Comparison of ENCODE assay signal across 18 cellular contexts in the genomic region with DNA sequence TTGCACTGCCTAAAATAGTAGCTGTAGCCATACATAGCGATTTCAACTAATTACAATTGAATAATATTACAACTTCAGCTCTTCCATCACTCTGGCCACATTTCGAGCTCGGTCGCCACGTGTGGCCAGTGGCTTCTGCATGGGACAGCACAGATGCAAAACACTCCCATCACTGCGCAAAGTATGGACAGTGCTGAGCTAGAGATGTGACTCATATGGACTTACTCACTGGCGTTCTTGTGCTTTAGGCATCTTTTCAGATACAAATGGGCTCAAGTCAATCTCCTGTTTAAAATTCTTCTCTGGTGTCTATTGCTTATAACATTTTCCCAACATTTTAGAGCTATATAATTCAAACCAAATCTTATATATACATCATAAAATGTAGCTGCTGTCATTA.
DNase-seq lines count a peak whose midpoint lies in the region; ATAC-seq, FAIRE-seq and TF ChIP-seq lines count a peak whose summit lies in the region.
"Had no signal": no experiment of that assay in that cellular context is flagged by ENCODE, and none has a peak within 500 bp of the region (broad histone marks: within the 10 kb centered on the region; RNA-seq: fewer than 3 reads in every experiment).

No MANE protein-coding gene starts in this region.

- H3K27ac ChIP-seq in osteoblast (ENCODE audit: low read depth, low read length) (no peak overlapping the region), caudate nucleus (ENCODE audit: low read depth, low read length) (no peak overlapping the region)
- H3K27ac ChIP-seq: C4-2B, GM23248 had no signal

- H3K27me3 ChIP-seq in bronchial epithelial cell (ENCODE audit: control insufficient read depth, insufficient read depth, low read length) (no peaks in the 10 kb centered on the region), osteoblast (ENCODE audit: insufficient read depth, low read length) (no peaks in the 10 kb centered on the region)
- H3K27me3 ChIP-seq: BE2C had no signal

- no peak overlapping the region for H3K4me2 ChIP-seq in osteoblast (ENCODE audit: insufficient read depth, low read length)

- no peaks in the 10 kb centered on the region for H3K4me1 ChIP-seq in osteoblast (ENCODE audit: insufficient read depth, low read length)
- H3K4me1 ChIP-seq: BE2C, HAP-1 had no signal

- no peaks in the 10 kb centered on the region for H4K20me1 ChIP-seq in osteoblast (ENCODE audit: insufficient read depth, low read length)

- H3K36me3 ChIP-seq in bronchial epithelial cell (ENCODE audit: control insufficient read depth, insufficient read depth, low read length) (no peaks in the 10 kb centered on the region), osteoblast (ENCODE audit: insufficient read depth, low read length) (no peaks in the 10 kb centered on the region)
- H3K36me3 ChIP-seq: BE2C, HAP-1 had no signal

- peaks cover 4% of the 10 kb centered on the region for H3K9me3 ChIP-seq in osteoblast (ENCODE audit: low read depth, low read length)
- H3K9me3 ChIP-seq: BE2C, HAP-1 had no signal

- no peak overlapping the region for H2AFZ ChIP-seq in osteoblast (ENCODE audit: low read length)
- H2AFZ ChIP-seq: GM23248 had no signal

- no peak overlapping the region for H3K4me3 ChIP-seq in bronchial epithelial cell (ENCODE audit: low read depth, low read length)
- no peak overlapping the region for H3K4me3 ChIP-seq in osteoblast (ENCODE audit: insufficient read depth, low read length)
- H3K4me3 ChIP-seq: GM23248, HAP-1 had no signal

- peak; percentile 61 for DNase-seq in M059J (ENCODE audit: low read depth)
- peak; percentile 45 for DNase-seq in bronchial epithelial cell (ENCODE audit: low read depth)
- DNase-seq in osteoblast (ENCODE audit: insufficient read length, low spot score, missing footprints), result peak; percentile 4
- no peak for DNase-seq in caudate nucleus (lab: John Stamatoyannopoulos, UW)
- DNase-seq: ACHN; BE2C; CD4-positive, alpha-beta T cell; DMS153; DMS79; GDM1; GM23248 had no signal

- FAIRE-seq in bronchial epithelial cell (lab: Jason Lieb, UNC), result no peak
- FAIRE-seq: A204.1, GM12892, GM18507 had no signal

- no peaks in the 10 kb centered on the region for H3K79me2 ChIP-seq in osteoblast (ENCODE audit: insufficient read depth, low read length)

- TF ChIP-seq CTCF in bronchial epithelial cell (IDR thresholded peaks at IDR 0.05; ENCODE audit: insufficient read depth, low read length, severe bottlenecking) (no peak), osteoblast (IDR thresholded peaks at IDR 0.05; ENCODE audit: extremely low read depth, low read depth, low read length) (no peak)

- ATAC-seq in HG03135 (IDR thresholded peaks at IDR 0.05; ENCODE audit: unreplicated experiment) (no peak), SK-N-SH treated with all-trans-retinoic acid at 6 μM for 48 hours (no peak)

TF ChIP-seq in SK-N-SH treated with all-trans-retinoic acid at 6 μM for 48 hours, 23 proteins besides CTCF, POLR2A, EP300 and RAD21:
- TF ChIP-seq ISL1 (CRISPR knock-in tag; IDR thresholded peaks at IDR 0.05) (no peak), SNAI2 (CRISPR knock-in tag; IDR thresholded peaks at IDR 0.05) (no peak), PPARA (CRISPR knock-in tag; IDR thresholded peaks at IDR 0.05; ENCODE audit: borderline replicate concordance) (no peak), ARNTL (CRISPR knock-in tag; IDR thresholded peaks at IDR 0.05; ENCODE audit: borderline replicate concordance, low read depth) (no peak), OSR1 (CRISPR knock-in tag; IDR thresholded peaks at IDR 0.05) (no peak), CSDC2 (CRISPR knock-in tag; IDR thresholded peaks at IDR 0.05) (no peak), RARB (CRISPR knock-in tag; IDR thresholded peaks at IDR 0.05) (no peak), ESRRG (CRISPR knock-in tag; IDR thresholded peaks at IDR 0.05) (no peak)

Comparison
In these comparisons a context has a peak if more than half of its experiments do, and no peak if none do; other contexts are left out.
1. DNase-seq: peak in M059J (single experiment), bronchial epithelial cell (single experiment) and osteoblast (single experiment); none in caudate nucleus (0 of 61).